Comparison of ENCODE assay signal across 8 cellular contexts in the genomic region with DNA sequence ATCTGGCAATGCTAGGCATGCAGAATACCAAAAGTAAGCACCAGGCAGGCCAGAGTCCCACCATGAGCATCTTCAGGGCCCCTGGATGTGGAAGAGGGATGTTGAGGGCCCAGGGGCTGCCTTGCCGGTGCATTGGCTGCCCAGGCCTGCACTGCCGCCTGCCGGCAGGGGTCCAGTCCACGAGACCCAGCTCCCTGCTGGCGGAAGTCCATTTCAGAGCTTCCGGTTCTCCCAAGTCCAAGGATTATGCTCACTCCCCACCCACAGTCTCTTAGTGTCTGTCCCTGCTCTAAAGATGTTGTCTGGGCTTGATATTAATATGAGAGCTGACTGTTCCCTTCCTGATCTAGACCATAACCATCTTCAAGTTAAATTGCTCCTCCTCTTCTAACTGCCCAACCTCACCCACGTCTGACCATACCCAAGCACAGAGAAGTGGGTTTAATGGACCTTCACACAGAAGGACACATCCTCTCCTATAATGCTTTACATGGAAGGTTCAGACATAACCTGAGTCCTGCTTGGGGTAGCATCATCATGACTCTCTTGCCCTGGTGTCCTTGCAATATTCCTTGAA.
DNase-seq lines count a peak whose midpoint lies in the region; ATAC-seq and TF ChIP-seq lines count a peak whose summit lies in the region.

No MANE protein-coding gene starts in this region.

- no peaks in the 10 kb centered on the region for H3K9me3 Mint-ChIP-seq in Calu3 (ENCODE audit: low read depth, unreplicated experiment)
- H3K9me3 Mint-ChIP-seq in natural killer cell treated with Interleukin-12 subunit alpha and Interleukin-12 subunit beta and Interleukin-15 and Interleukin-18, amount 100 ng/mL, for 72 hours, result no peaks in the 10 kb centered on the region

- no TSS peak for BruUV-seq in Calu3 (replicated peaks; lab: Mats Ljungman, UMichigan)

- CTCF ChIA-PET in Calu3 (lab: Charles Lee), result interaction anchor here (0.6 to 4.1 kb wide), 8 partner anchors 12 to 553 kb away, joined by 3 to 62 read pairs (median 3); no protein-coding TSS in a partner anchor

- no peaks in the 10 kb centered on the region for H3K36me3 Mint-ChIP-seq in Calu3 (ENCODE audit: insufficient read depth, unreplicated experiment)
- peaks cover 6% of the 10 kb centered on the region for H3K36me3 Mint-ChIP-seq in natural killer cell treated with Interleukin-12 subunit alpha and Interleukin-12 subunit beta and Interleukin-15 and Interleukin-18, amount 100 ng/mL, for 72 hours

- H3K4me1 Mint-ChIP-seq in Calu3 (ENCODE audit: low read depth, unreplicated experiment), result peaks cover 17% of the 10 kb centered on the region
- H3K4me1 Mint-ChIP-seq in natural killer cell treated with Interleukin-12 subunit alpha and Interleukin-12 subunit beta and Interleukin-15 and Interleukin-18, amount 100 ng/mL, for 72 hours (ENCODE audit: low read depth in 2 of 2), result peaks cover 70 to 87% of the 10 kb centered on the region in 2 donors

- H3K27me3 Mint-ChIP-seq in Calu3 (ENCODE audit: unreplicated experiment), result no peaks in the 10 kb centered on the region
- no peaks in the 10 kb centered on the region for H3K27me3 Mint-ChIP-seq in natural killer cell treated with Interleukin-12 subunit alpha and Interleukin-12 subunit beta and Interleukin-15 and Interleukin-18, amount 100 ng/mL, for 72 hours

- DNase-seq in Calu3, result peak; percentile 76
- DNase-seq in NCI-H2227 (lab: John Stamatoyannopoulos, UW; ENCODE audit: unreplicated experiment), result peak; percentile 65
- peak; percentile 65 for DNase-seq in epithelial cell of esophagus (ENCODE audit: low read depth)
- DNase-seq in natural killer cell treated with Interleukin-12 subunit alpha and Interleukin-12 subunit beta and Interleukin-15 and Interleukin-18, amount 100 ng/mL, for 72 hours (ENCODE audit: low spot score), result no peak
- DNase-seq in dedifferentiated amniotic fluid mesenchymal stem cell (ENCODE audit: extremely low spot score), result no peak

- peak; percentile 60 for TF ChIP-seq CTCF in Calu3 (IDR thresholded peaks at IDR 0.05; ENCODE audit: unreplicated experiment)
- TF ChIP-seq CTCF in epithelial cell of esophagus (IDR thresholded peaks at IDR 0.05; ENCODE audit: insufficient read depth, low read depth, low read length, missing control alignments), result peak; percentile 48

- intact Hi-C loops in Calu3 (cut with micrococcal nuclease; ENCODE audit: unreplicated experiment), result loop anchor here (5.0 kb wide), 3 partner anchors 44 to 249 kb away; no protein-coding TSS in a partner anchor

- H3K4me3 ChIP-seq in epithelial cell of esophagus (ENCODE audit: low read length), result no peak overlapping the region

- no peak overlapping the region for H3K4me3 Mint-ChIP-seq in Calu3 (ENCODE audit: low read depth, unreplicated experiment)
- peak overlapping the region; percentile 66 for H3K4me3 Mint-ChIP-seq in natural killer cell treated with Interleukin-12 subunit alpha and Interleukin-12 subunit beta and Interleukin-15 and Interleukin-18, amount 100 ng/mL, for 72 hours

- peak; percentile 49 to 65 for ATAC-seq in natural killer cell treated with Interleukin-12 subunit alpha and Interleukin-12 subunit beta and Interleukin-15 and Interleukin-18, amount 100 ng/mL, for 72 hours
- ATAC-seq in GM21367 (IDR thresholded peaks at IDR 0.05; ENCODE audit: unreplicated experiment), result no peak
- ATAC-seq in HG03432 (IDR thresholded peaks at IDR 0.05; ENCODE audit: unreplicated experiment), result no peak
- no peak for ATAC-seq in GM18520 (IDR thresholded peaks at IDR 0.05; ENCODE audit: unreplicated experiment)

- no peak overlapping the region for H3K27ac Mint-ChIP-seq in Calu3 (ENCODE audit: unreplicated experiment)
- peak overlapping the region; percentile 89 to 93 for H3K27ac Mint-ChIP-seq in natural killer cell treated with Interleukin-12 subunit alpha and Interleukin-12 subunit beta and Interleukin-15 and Interleukin-18, amount 100 ng/mL, for 72 hours

Comparison
In these comparisons a context has a peak if more than half of its experiments do, and no peak if none do; other contexts are left out.
1. DNase-seq: peak in Calu3 (single experiment), NCI-H2227 (single experiment) and epithelial cell of esophagus (single experiment); none in natural killer cell treated with Interleukin-12 subunit alpha and Interleukin-12 subunit beta and Interleukin-15 and Interleukin-18, amount 100 ng/mL, for 72 hours (single experiment) and dedifferentiated amniotic fluid mesenchymal stem cell (single experiment).
2. ATAC-seq: peak in natural killer cell treated with Interleukin-12 subunit alpha and Interleukin-12 subunit beta and Interleukin-15 and Interleukin-18, amount 100 ng/mL, for 72 hours (2 of 2); none in GM21367 (single experiment), HG03432 (single experiment) and GM18520 (single experiment).